Comparison of ENCODE assay signal across 8 cellular contexts in genomic region chr1:36083635-36084501, GRCh38. TPM values are rescaled to one million over a fixed set of nuclear protein-coding genes. Genes with fewer than 3 reads are reported as not detected.
A peak's percentile ranks its signal among the peaks of the same experiment; 100 is the strongest.
DNase-seq lines count a peak whose midpoint lies in the region; ATAC-seq and TF ChIP-seq lines count a peak whose summit lies in the region.

TEKT2 (plus strand) TSS chr1:36084094; CDS start chr1:36084922, 828 bp downstream.

- H3K4me1 ChIP-seq in HUES6 (ENCODE audit: control insufficient read depth, insufficient read depth, low read length) (peaks cover 7% of the 10 kb centered on the region), right atrium auricular region (peaks cover 0 to 22% of the 10 kb centered on the region in 2 donors)

- H3K4me3 ChIP-seq in HUES6 (ENCODE audit: low read depth, low read length): peak within 1 kb of the TSS; percentile 67
- H3K4me3 ChIP-seq in right atrium auricular region: peak within 1 kb of the TSS; percentile 46 to 58
- peak within 1 kb of the TSS; percentile 57 for H3K4me3 ChIP-seq in retinal pigment epithelial cell (ENCODE audit: low read length)

- H3K36me3 Mint-ChIP-seq in activated B cell treated with CpG ODN at 0.5 μM for 24 hours (ENCODE audit: low read depth): no peaks in the 10 kb centered on the region

- POLR2A ChIA-PET in activated B cell treated with CpG ODN at 0.5 μM for 24 hours (lab: Charles Lee): interaction anchor here (0.6 kb wide), 1 partner anchor 513 kb away, joined by 3 read pairs; no protein-coding TSS in a partner anchor

- peaks cover 33% of the 10 kb centered on the region for H3K27me3 Mint-ChIP-seq in activated B cell treated with CpG ODN at 0.5 μM for 24 hours

- H3K9me3 Mint-ChIP-seq in activated B cell treated with CpG ODN at 0.5 μM for 24 hours: no peaks in the 10 kb centered on the region

- no peak within 1 kb of the TSS for H3K27ac Mint-ChIP-seq in activated B cell treated with CpG ODN at 0.5 μM for 24 hours

- intact Hi-C loops in activated B cell treated with CpG ODN at 0.5 μM for 24 hours (cut with micrococcal nuclease): loop anchor here (10.0 kb wide), 1 partner anchor 229 kb away; no protein-coding TSS in a partner anchor

- no peaks in the 10 kb centered on the region for H3K36me3 ChIP-seq in HUES6 (ENCODE audit: control insufficient read depth, insufficient read depth, low read length)
- H3K36me3 ChIP-seq in right atrium auricular region: no peaks in the 10 kb centered on the region

- no peak for ATAC-seq in activated B cell treated with CpG ODN at 0.5 μM for 24 hours (ENCODE audit: low read depth)
- ATAC-seq in HG02642 (IDR thresholded peaks at IDR 0.05; ENCODE audit: poor library complexity, unreplicated experiment): no peak
- no peak for ATAC-seq in HG02798 (IDR thresholded peaks at IDR 0.05; ENCODE audit: poor library complexity, unreplicated experiment)

- H3K4me1 Mint-ChIP-seq in activated B cell treated with CpG ODN at 0.5 μM for 24 hours: peaks cover 2% of the 10 kb centered on the region

- H3K27ac ChIP-seq in HUES6 (ENCODE audit: low read depth, low read length) (no peak within 1 kb of the TSS), right atrium auricular region (no peak within 1 kb of the TSS)

- H3K27me3 ChIP-seq in HUES6 (ENCODE audit: control insufficient read depth, insufficient read depth, low read length) (peaks cover 10% of the 10 kb centered on the region; the same call in 1 of the 2 replicates), right atrium auricular region (no peaks in the 10 kb centered on the region)

- DNase-seq in AG08396 (ENCODE audit: low spot score): peak; percentile 63
- no peak for DNase-seq in activated B cell treated with CpG ODN at 0.5 μM for 24 hours
- peak; percentile 57 for DNase-seq in right atrium auricular region (ENCODE audit: low spot score)
- DNase-seq in retinal pigment epithelial cell (ENCODE audit: low read depth): no peak
- no peak for DNase-seq in GOT3 (lab: John Stamatoyannopoulos, UW)

- H3K9ac ChIP-seq in HUES6 (ENCODE audit: low read length): peak within 1 kb of the TSS; percentile 60

- H3K4me3 Mint-ChIP-seq in activated B cell treated with CpG ODN at 0.5 μM for 24 hours: peak within 1 kb of the TSS; percentile 44

- H3K9me3 ChIP-seq in HUES6 (ENCODE audit: control insufficient read depth, insufficient read depth, low read depth, low read length) (no peaks in the 10 kb centered on the region), right atrium auricular region (no peaks in the 10 kb centered on the region)

- no peak for TF ChIP-seq CTCF in activated B cell treated with CpG ODN at 0.5 μM for 24 hours (IDR thresholded peaks at IDR 0.05)
- TF ChIP-seq CTCF in right atrium auricular region (IDR thresholded peaks at IDR 0.05): no peak
- TF ChIP-seq CTCF in retinal pigment epithelial cell (conservative IDR thresholded peaks at IDR 0.05; ENCODE audit: low read depth, low read length): peak; percentile 6

- CTCF ChIA-PET in activated B cell treated with CpG ODN at 0.5 μM for 24 hours (lab: Charles Lee): no interaction called here

RNA-seq across cellular contexts. Expression of gene TEKT2, which starts in this region (rescaled TPM):
- not detected in 2 replicates for total RNA-seq in activated B cell treated with CpG ODN at 0.5 μM for 24 hours
- under 1 TPM in 1 of 2 donors, not detected in 1; 0.41 TPM for total RNA-seq in right atrium auricular region

Comparison
In these comparisons a context has a peak if more than half of its experiments do, and no peak if none do; other contexts are left out.
1. Peak in DNase-seq and H3K4me3 ChIP-seq in right atrium auricular region; RNA of the gene not detected or under 1 TPM.